In genomic region chr16:79329163-79329521, GRCh38 we compare ENCODE assay signal across 27 cellular contexts.
DNase-seq lines count a peak whose midpoint lies in the region; ATAC-seq, FAIRE-seq and TF ChIP-seq lines count a peak whose summit lies in the region.
"Had no signal": no experiment of that assay in that cellular context is flagged by ENCODE, and none has a peak within 500 bp of the region (broad histone marks: within the 10 kb centered on the region; RNA-seq: fewer than 3 reads in every experiment).

No MANE protein-coding gene starts in this region.

- intact Hi-C loops in heart left ventricle (cut with DNase I) = no loop called here
- intact Hi-C loops in Right ventricle myocardium inferior (cut with DNase I) = no loop called here

- H3K4me2 ChIP-seq in hepatocyte = peak overlapping the region; percentile 12
- H3K4me2 ChIP-seq in Karpas-422 (ENCODE audit: low read depth, low read length, poor library complexity, severe bottlenecking) = no peak overlapping the region
- H3K4me2 ChIP-seq: PC-9 had no signal

- peak overlapping the region in 1 of 12 donors; percentile 88 for H3K27ac ChIP-seq in heart left ventricle
- H3K27ac ChIP-seq in hepatocyte = no peak overlapping the region
- no peak overlapping the region for H3K27ac ChIP-seq in Karpas-422 (ENCODE audit: low read length)
- H3K27ac ChIP-seq: epithelial cell of prostate, PC-9, SJSA1 had no signal

- no peak overlapping the region for H3K4me3 Mint-ChIP-seq in stimulated activated naive B cell treated with anti-CD40 and anti-IgM and Interleukin-4, amounts not matched to agents 10 μg/mL and 1 μg/mL and 100 μg/mL, for 72 hours
- H3K4me3 Mint-ChIP-seq: activated naive CD8-positive, alpha-beta T cell; memory B cell; T-helper 1 cell treated with Interleukin-12 subunit alpha and Interleukin-12 subunit beta and Interleukin-4 antibody, amounts not matched to agents 30 μg/mL and 1 μg/mL, for 36 hours; type B pancreatic cell had no signal

- H3K9me3 ChIP-seq in heart left ventricle = no peaks in the 10 kb centered on the region
- no peaks in the 10 kb centered on the region for H3K9me3 ChIP-seq in hepatocyte (ENCODE audit: low read depth)
- no peaks in the 10 kb centered on the region for H3K9me3 ChIP-seq in Karpas-422 (ENCODE audit: low read length)
- H3K9me3 ChIP-seq: SJSA1 had no signal

- no peak overlapping the region for H3K4me3 ChIP-seq in heart left ventricle
- H3K4me3 ChIP-seq in hepatocyte = no peak overlapping the region
- no peak overlapping the region for H3K4me3 ChIP-seq in Karpas-422 (ENCODE audit: low read length)
- H3K4me3 ChIP-seq: PC-9, SJSA1 had no signal

- H3K27me3 Mint-ChIP-seq in stimulated activated naive B cell treated with anti-CD40 and anti-IgM and Interleukin-4, amounts not matched to agents 10 μg/mL and 1 μg/mL and 100 μg/mL, for 72 hours = peaks cover 46 to 56% of the 10 kb centered on the region in 2 donors

- no peak overlapping the region for H3K27ac Mint-ChIP-seq in stimulated activated naive B cell treated with anti-CD40 and anti-IgM and Interleukin-4, amounts not matched to agents 10 μg/mL and 1 μg/mL and 100 μg/mL, for 72 hours
- H3K27ac Mint-ChIP-seq: activated naive CD8-positive, alpha-beta T cell; memory B cell; T-helper 1 cell treated with Interleukin-12 subunit alpha and Interleukin-12 subunit beta and Interleukin-4 antibody, amounts not matched to agents 30 μg/mL and 1 μg/mL, for 36 hours; type B pancreatic cell had no signal

- no peak for FAIRE-seq in urothelium cell line (lab: Jason Lieb, UNC)
- FAIRE-seq: astrocyte, GM19239, keratinocyte had no signal

- no peak overlapping the region for H2AFZ ChIP-seq in hepatocyte
- H2AFZ ChIP-seq in Karpas-422 (ENCODE audit: low read length) = no peak overlapping the region
- H2AFZ ChIP-seq: PC-9 had no signal

- H3K79me2 ChIP-seq in hepatocyte (no peaks in the 10 kb centered on the region), Karpas-422 (ENCODE audit: low read length) (no peaks in the 10 kb centered on the region)

- DNase-seq in heart left ventricle = no peak
- no peak for DNase-seq in Right ventricle myocardium inferior (ENCODE audit: missing footprints)
- DNase-seq in RPMI8226 = peak; percentile 21
- no peak for DNase-seq in hepatocyte (ENCODE audit: low spot score)
- DNase-seq in stimulated activated naive B cell treated with anti-CD40 and anti-IgM and Interleukin-4, amounts not matched to agents 10 μg/mL and 1 μg/mL and 100 μg/mL, for 72 hours = no peak
- no peak for DNase-seq in amniotic stem cell (lab: John Stamatoyannopoulos, UW)
- DNase-seq in Karpas-422 = no peak
- no peak for DNase-seq in urothelium cell line (ENCODE audit: low spot score)
- DNase-seq: 8988T; activated CD4-positive, alpha-beta T cell treated with anti-CD3 and anti-CD28 coated beads for 48 hours; AML-193; COR-L47; DND-41; GOT3; MM.1S; NCI-H1694 treated with DMSO at 0.1 percent for 48 hours; PC-9; stimulated activated CD4-positive, alpha-beta T cell treated with anti-CD3 and anti-CD28 coated beads, Interleukin-12 subunit alpha, Interleukin-12 subunit beta, amount 100 ng/mL, for 4 hours had no signal

- H3K27me3 ChIP-seq in heart left ventricle (peaks cover 0 to 14% (median 0%) of the 10 kb centered on the region in 9 donors), hepatocyte (no peaks in the 10 kb centered on the region), Karpas-422 (ENCODE audit: low read length) (no peaks in the 10 kb centered on the region)
- H3K27me3 ChIP-seq: SJSA1 had no signal

- no peak overlapping the region for H3K9ac ChIP-seq in Karpas-422 (ENCODE audit: low read length)

- 81 to 92% (median 90%) methylated on average over 5 of the region's 5 CpGs for WGBS in heart left ventricle, 4 donors
- 77% methylated on average over 5 of the region's 5 CpGs for WGBS in hepatocyte (ENCODE audit: low lambda C conversion rate, missing lambda C conversion rate)

- no peaks in the 10 kb centered on the region for H3K36me3 Mint-ChIP-seq in stimulated activated naive B cell treated with anti-CD40 and anti-IgM and Interleukin-4, amounts not matched to agents 10 μg/mL and 1 μg/mL and 100 μg/mL, for 72 hours
- H3K36me3 Mint-ChIP-seq: activated naive CD8-positive, alpha-beta T cell; memory B cell; type B pancreatic cell had no signal

- peaks cover 0 to 1% of the 10 kb centered on the region in 2 donors for H3K9me3 Mint-ChIP-seq in stimulated activated naive B cell treated with anti-CD40 and anti-IgM and Interleukin-4, amounts not matched to agents 10 μg/mL and 1 μg/mL and 100 μg/mL, for 72 hours
- H3K9me3 Mint-ChIP-seq: memory B cell; T-helper 1 cell treated with Interleukin-12 subunit alpha and Interleukin-12 subunit beta and Interleukin-4 antibody, amounts not matched to agents 30 μg/mL and 1 μg/mL, for 36 hours had no signal

- H3K4me1 ChIP-seq in heart left ventricle (peaks cover 0 to 24% (median 0%) of the 10 kb centered on the region in 12 donors), hepatocyte (ENCODE audit: insufficient read depth) (peaks cover 16% of the 10 kb centered on the region), Karpas-422 (ENCODE audit: low read length) (no peaks in the 10 kb centered on the region)
- H3K4me1 ChIP-seq: SJSA1 had no signal

- H4K20me1 ChIP-seq in hepatocyte (ENCODE audit: insufficient read depth, poor library complexity, severe bottlenecking) (no peaks in the 10 kb centered on the region), Karpas-422 (ENCODE audit: insufficient read depth, low read depth, low read length) (no peaks in the 10 kb centered on the region)

- no peaks in the 10 kb centered on the region for H3K9me2 ChIP-seq in hepatocyte (replicated peaks; ENCODE audit: insufficient read depth)
- no peaks in the 10 kb centered on the region for H3K9me2 ChIP-seq in Karpas-422 (replicated peaks; ENCODE audit: insufficient read depth, low read length)

- ATAC-seq in heart left ventricle (peak; percentile 37 to 73 (median 48)), Right ventricle myocardium inferior (no peak)
- ATAC-seq in stimulated activated naive B cell treated with anti-CD40 and anti-IgM and Interleukin-4, amounts not matched to agents 10 μg/mL and 1 μg/mL and 100 μg/mL, for 72 hours (replicated peaks) = peak; percentile 79 to 92

- H3K4me1 Mint-ChIP-seq in stimulated activated naive B cell treated with anti-CD40 and anti-IgM and Interleukin-4, amounts not matched to agents 10 μg/mL and 1 μg/mL and 100 μg/mL, for 72 hours = peaks cover 7 to 11% of the 10 kb centered on the region in 2 donors

- H3K36me3 ChIP-seq in heart left ventricle (no peaks in the 10 kb centered on the region), hepatocyte (replicated peaks; ENCODE audit: insufficient read depth, low read depth) (no peaks in the 10 kb centered on the region), Karpas-422 (ENCODE audit: insufficient read depth, low read length) (no peaks in the 10 kb centered on the region)
- H3K36me3 ChIP-seq: SJSA1 had no signal

- TF ChIP-seq CTCF in heart left ventricle (IDR thresholded peaks at IDR 0.05) (no peak), hepatocyte (IDR thresholded peaks at IDR 0.05; ENCODE audit: poor library complexity) (no peak)

- no peak for TF ChIP-seq POLR2A in heart left ventricle (IDR thresholded peaks at IDR 0.05)
